In the genomic region with DNA sequence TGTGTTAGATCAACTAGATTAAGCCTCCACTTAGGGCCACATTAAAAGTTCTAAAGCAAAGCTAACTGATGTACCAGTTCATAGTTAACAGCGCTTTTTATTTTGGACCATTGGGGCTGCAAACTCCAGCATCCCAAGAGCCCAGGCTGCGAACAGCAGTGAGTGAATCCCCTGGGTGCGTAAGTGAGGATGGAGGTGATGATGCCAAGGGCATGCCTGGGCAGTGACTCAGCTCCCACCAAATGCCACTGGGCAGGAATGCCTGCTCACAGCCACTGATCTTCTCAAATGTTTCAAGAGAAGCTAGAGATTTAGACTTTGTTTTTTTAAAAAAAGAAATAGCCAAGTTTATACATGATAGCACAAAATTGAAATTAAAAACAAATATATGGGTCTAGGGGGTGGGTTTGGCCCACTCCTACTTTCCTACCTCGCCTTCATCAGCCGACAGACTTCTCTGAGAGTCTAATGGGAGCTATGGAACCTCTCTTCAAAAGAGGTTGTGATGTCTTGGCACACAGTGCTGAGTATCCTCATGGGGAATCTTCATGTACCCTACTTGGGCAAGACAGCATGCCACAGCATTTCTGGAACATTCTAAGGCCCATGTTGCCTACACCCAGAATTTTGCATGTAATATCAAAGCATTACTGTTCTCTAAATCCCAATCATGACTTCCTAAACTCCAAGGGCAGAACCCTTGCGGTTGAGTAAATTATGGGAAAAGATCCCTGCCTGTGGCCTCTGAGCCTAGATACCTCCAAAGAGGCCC, we compare ENCODE assay signal across 11 cellular contexts.
DNase-seq lines count a peak whose midpoint lies in the region; ATAC-seq and TF ChIP-seq lines count a peak whose summit lies in the region.
"Had no signal": no experiment of that assay in that cellular context is flagged by ENCODE, and none has a peak within 500 bp of the region (broad histone marks: within the 10 kb centered on the region; RNA-seq: fewer than 3 reads in every experiment).

No MANE protein-coding gene starts in this region.

- no peaks in the 10 kb centered on the region for H3K27me3 ChIP-seq in WERI-Rb-1 (ENCODE audit: insufficient read depth, low read depth, severe bottlenecking)

- no peak overlapping the region for H3K4me3 ChIP-seq in WERI-Rb-1 (ENCODE audit: low read depth, low read length)

- no peaks in the 10 kb centered on the region for H3K36me3 ChIP-seq in WERI-Rb-1

- ATAC-seq in GM21447 (IDR thresholded peaks at IDR 0.05; ENCODE audit: unreplicated experiment), result no peak

- peak; percentile 60 for DNase-seq in DMS 273 treated with DMSO at 0.1 percent for 48 hours (lab: John Stamatoyannopoulos, UW)
- DNase-seq in NCI-H226, result peak; percentile 88
- peak; percentile 13 for DNase-seq in renal cortical epithelial cell (ENCODE audit: low read depth)
- DNase-seq in iPS-NIHi11 (ENCODE audit: low spot score), result no peak
- no peak for DNase-seq in hippocampal formation (lab: John Stamatoyannopoulos, UW)
- DNase-seq in WERI-Rb-1, result no peak
- DNase-seq: activated CD8-positive, alpha-beta memory T cell treated with anti-CD3 and anti-CD28 coated beads, Interleukin-2, amount 50 U/mL, for 4 hours; T-helper 2 cell had no signal

- no peaks in the 10 kb centered on the region for H3K9me3 ChIP-seq in WERI-Rb-1 (ENCODE audit: severe bottlenecking)

- peak overlapping the region; percentile 5 for H3K27ac ChIP-seq in cingulate gyrus (ENCODE audit: low read depth, low read length)
- no peak overlapping the region for H3K27ac ChIP-seq in WERI-Rb-1
- H3K27ac ChIP-seq: KMS-11 had no signal

- TF ChIP-seq CTCF in WERI-Rb-1 (IDR thresholded peaks at IDR 0.05; ENCODE audit: low read depth, low read length), result no peak

Comparison
In these comparisons a context has a peak if more than half of its experiments do, and no peak if none do; other contexts are left out.
1. DNase-seq: peak in DMS 273 treated with DMSO at 0.1 percent for 48 hours (single experiment), NCI-H226 (single experiment) and renal cortical epithelial cell (single experiment); none in iPS-NIHi11 (single experiment), hippocampal formation (0 of 2) and WERI-Rb-1 (single experiment).